In genomic region chr1:109263234-109263596, GRCh38 we compare ENCODE assay signal across 10 cellular contexts. TPM values are rescaled to one million over a fixed set of nuclear protein-coding genes. Genes with fewer than 3 reads are reported as not detected.
A peak's percentile ranks its signal among the peaks of the same experiment; 100 is the strongest.
DNase-seq lines count a peak whose midpoint lies in the region; ATAC-seq, FAIRE-seq and TF ChIP-seq lines count a peak whose summit lies in the region.
"Had no signal": no experiment of that assay in that cellular context is flagged by ENCODE, and none has a peak within 500 bp of the region (broad histone marks: within the 10 kb centered on the region; RNA-seq: fewer than 3 reads in every experiment).

No MANE protein-coding gene starts in this region.

- no peak for TF ChIP-seq EP300 in SK-N-SH (IDR thresholded peaks at IDR 0.05; ENCODE audit: borderline replicate concordance in 1 of 2, low read depth in 1 of 2, low read length in 1 of 2)

- intact Hi-C loops in heart right ventricle (cut with DNase I), result loop anchor here in 7 of 10 donors (1.0 to 10.0 kb wide), 6 partner anchors 134 to 272 kb away; partner anchors contain the start of genes SORT1 (in 2 of the 7) and GPR61 (in 1 of the 7)
- intact Hi-C loops in Right ventricle myocardium superior (cut with DNase I), result loop anchor here (5.0 kb wide), 1 partner anchor 139 kb away; no protein-coding TSS in a partner anchor

- H3K9me3 ChIP-seq in heart right ventricle (no peaks in the 10 kb centered on the region), SK-N-SH (no peaks in the 10 kb centered on the region)

- H3K79me2 ChIP-seq in SK-N-SH (ENCODE audit: insufficient read depth), result no peaks in the 10 kb centered on the region

- 73 to 74% methylated on average over 11 to 12 of the region's 12 CpGs for WGBS in heart right ventricle, 2 donors
- 92% methylated on average over 10 of the region's 12 CpGs for WGBS in SK-N-SH (ENCODE audit: low lambda C conversion rate)

- in situ Hi-C loops in brain microvascular endothelial cell (cut with HindIII; ENCODE audit: low pct_ligation_motif_present, low sequenced_read_pairs), result no loop called here

- H3K27ac ChIP-seq in heart right ventricle, result no peak overlapping the region
- peak overlapping the region in 1 of 2 experiments; percentile 0; a peak in 1 of 4 replicates for H3K27ac ChIP-seq in SK-N-SH (ENCODE audit: low read depth in 2 of 2, low read length in 1 of 2)
- peak overlapping the region; percentile 76 for H3K27ac ChIP-seq in foreskin keratinocyte
- H3K27ac ChIP-seq in brain microvascular endothelial cell, result no peak overlapping the region

- no peaks in the 10 kb centered on the region for H3K9me2 ChIP-seq in SK-N-SH

- peaks cover 0 to 11% (median 0%) of the 10 kb centered on the region in 9 donors for H3K4me1 ChIP-seq in heart right ventricle
- peaks cover 0 to 22% of the 10 kb centered on the region in 2 experiments; a peak in 2 of 4 replicates for H3K4me1 ChIP-seq in SK-N-SH (ENCODE audit: control insufficient read depth in 1 of 2, insufficient read depth in 2 of 2, low read depth in 1 of 2, low read length in 1 of 2)
- H3K4me1 ChIP-seq in foreskin keratinocyte, result no peaks in the 10 kb centered on the region

- POLR2A ChIA-PET in SK-N-SH (lab: Yijun Ruan, JAX), result interaction anchor here (1.0 kb wide), 1 partner anchor 163 kb away, joined by 4 read pairs; no protein-coding TSS in a partner anchor

- FAIRE-seq in urothelium cell line (lab: Jason Lieb, UNC), result peak; percentile 17

- no peak overlapping the region for H2AFZ ChIP-seq in SK-N-SH (ENCODE audit: low read depth)

- no peaks in the 10 kb centered on the region for H3F3A ChIP-seq in SK-N-SH (replicated peaks; ENCODE audit: insufficient read depth)

- CTCF ChIA-PET in SK-N-SH (lab: Yijun Ruan, JAX), result interaction anchor here (0.8 to 3.7 kb wide), 16 partner anchors 9 to 269 kb away, joined by 3 to 61 read pairs (median 7); partner anchors contain the start of genes PSMA5, SARS1 and SORT1

- H3K4me2 ChIP-seq in SK-N-SH, result no peak overlapping the region

- H3K27me3 ChIP-seq in heart right ventricle (no peaks in the 10 kb centered on the region), SK-N-SH (ENCODE audit: insufficient read depth) (no peaks in the 10 kb centered on the region), foreskin keratinocyte (no peaks in the 10 kb centered on the region), brain microvascular endothelial cell (replicated peaks) (no peaks in the 10 kb centered on the region)

- TF ChIP-seq CTCF in heart right ventricle (IDR thresholded peaks at IDR 0.05) (no peak), SK-N-SH (IDR thresholded peaks at IDR 0.05) (no peak), foreskin keratinocyte (conservative IDR thresholded peaks at IDR 0.05) (no peak), brain microvascular endothelial cell (IDR thresholded peaks at IDR 0.05; ENCODE audit: low read depth, low read length, missing control alignments) (no peak)

- TF ChIP-seq RAD21 in SK-N-SH (IDR thresholded peaks at IDR 0.05; ENCODE audit: low read length), result no peak

- H3K9ac ChIP-seq in SK-N-SH, result no peak overlapping the region

- DNase-seq in heart right ventricle (no peak), Right ventricle myocardium superior (no peak), SK-N-SH (no peak), foreskin keratinocyte (peak; percentile 91 to 95), urothelium cell line (ENCODE audit: low spot score) (no peak), brain microvascular endothelial cell (no peak)
- DNase-seq in NK-92 treated with Interleukin-12 subunit alpha and Interleukin-12 subunit beta, amount 100 ng/mL, for 24 hours (lab: John Stamatoyannopoulos, UW), result no peak

- H4K20me1 ChIP-seq in SK-N-SH (ENCODE audit: insufficient read depth), result no peaks in the 10 kb centered on the region

- H3K36me3 ChIP-seq in heart right ventricle (peaks cover 0 to 3% (median 0%) of the 10 kb centered on the region in 9 donors), SK-N-SH (replicated peaks in 1 of 2; ENCODE audit: control insufficient read depth in 1 of 2, insufficient read depth in 2 of 2, low read length in 1 of 2) (peaks cover 0 to 5% of the 10 kb centered on the region in 2 experiments), brain microvascular endothelial cell (replicated peaks) (no peaks in the 10 kb centered on the region)

- ATAC-seq in heart right ventricle, result peak in 5 of 8 donors; percentile 3 to 7 (median 5)
- ATAC-seq in Right ventricle myocardium superior (ENCODE audit: poor library complexity), result no peak
- peak; percentile 93 for ATAC-seq in foreskin keratinocyte
- no peak for ATAC-seq in GM19397 (IDR thresholded peaks at IDR 0.05; ENCODE audit: unreplicated experiment)

- no peak overlapping the region for H3K4me3 ChIP-seq in heart right ventricle
- H3K4me3 ChIP-seq in SK-N-SH (ENCODE audit: low read depth in 2 of 2, low read length in 1 of 2), result no peak overlapping the region
- no peak overlapping the region for H3K4me3 ChIP-seq in brain microvascular endothelial cell (ENCODE audit: low read depth, low read length)

TF ChIP-seq in SK-N-SH, 30 proteins besides CTCF, POLR2A, EP300 and RAD21:
- TF ChIP-seq RCOR1 (IDR thresholded peaks at IDR 0.05; ENCODE audit: low read length), result no peak
- no peak for TF ChIP-seq MXI1 (IDR thresholded peaks at IDR 0.05; ENCODE audit: low read depth, low read length)
- TF ChIP-seq TEAD4 (IDR thresholded peaks at IDR 0.05; ENCODE audit: borderline replicate concordance, insufficient read depth), result no peak
- peak; percentile 5; the same call in 1 of the 2 replicates for TF ChIP-seq FOXJ3 (CRISPR knock-in tag; IDR thresholded peaks at IDR 0.05)
- no peak for TF ChIP-seq FOXM1 (IDR thresholded peaks at IDR 0.05; ENCODE audit: low read depth)
- TF ChIP-seq NRF1 (IDR thresholded peaks at IDR 0.05; ENCODE audit: low read depth, low read length), result no peak
TF ChIP-seq in SK-N-SH: peak in this region for 1.

RNA-seq across cellular contexts. Expression of gene CELSR2, which starts 13.9 kb away (rescaled TPM):
- total RNA-seq in heart right ventricle, result 10 to 100 TPM in 1 of 10 donors, 1 to 10 TPM in 9; 4.9 to 10.6 (median 6.3) TPM
- 1 to 10 TPM in 1 of 2 donors, under 1 TPM in 1; 0.93 to 1.8 TPM for polyA plus RNA-seq in heart right ventricle
- 6.3 TPM for total RNA-seq in Right ventricle myocardium superior
- 1.7 and 3.5 TPM in 2 replicates for polyA plus RNA-seq in SK-N-SH (2012; rRNA removed)
- 2.0 and 3.3 TPM in 2 replicates for polyA plus RNA-seq in SK-N-SH (2012; cell fraction: cytosol; rRNA removed)
- polyA plus RNA-seq in SK-N-SH (2012; cell fraction: nucleus; rRNA removed), result 9.3 and 12.7 TPM in 2 replicates
- total RNA-seq in foreskin keratinocyte, result 14.1 and 16.0 TPM in 2 replicates
- 7.9 and 8.1 TPM in 2 replicates for polyA plus RNA-seq in foreskin keratinocyte

RNA-seq across cellular contexts. Expression of gene PSRC1, which starts 19.7 kb away (rescaled TPM):
- total RNA-seq in heart right ventricle (1 to 10 TPM in 2 of 10 donors, under 1 TPM in 8; 0.34 to 2.4 (median 0.59) TPM), Right ventricle myocardium superior (0.73 TPM), foreskin keratinocyte (26.6 and 33.5 TPM in 2 replicates)
- polyA plus RNA-seq in heart right ventricle (1 to 10 TPM; 2.3 to 2.9 TPM), SK-N-SH (2012; rRNA removed) (19.4 and 20.3 TPM in 2 replicates), foreskin keratinocyte (24.0 and 33.7 TPM in 2 replicates)
- polyA plus RNA-seq in SK-N-SH (2012; cell fraction: cytosol; rRNA removed), result 8.7 and 10.6 TPM in 2 replicates
- polyA plus RNA-seq in SK-N-SH (2012; cell fraction: nucleus; rRNA removed), result 69.0 and 95.3 TPM in 2 replicates

RNA-seq across cellular contexts. Expression of gene MYBPHL, which starts 43.6 kb away (rescaled TPM):
- total RNA-seq in heart right ventricle (1 to 10 TPM in 2 of 10 donors, under 1 TPM in 8; 0.23 to 2.7 (median 0.53) TPM), Right ventricle myocardium superior (0.73 TPM), foreskin keratinocyte (1.1 and 1.2 TPM in 2 replicates)
- polyA plus RNA-seq in heart right ventricle (under 1 TPM in 1 of 2 donors, not detected in 1; 0.30 TPM), SK-N-SH (2012; rRNA removed) (0.07 TPM in 1 of 2 replicates, not detected in the other), foreskin keratinocyte (1.7 TPM in 2 replicates)
- polyA plus RNA-seq in SK-N-SH (2012; cell fraction: cytosol; rRNA removed), result 0.03 and 0.04 TPM in 2 replicates
- 0.06 and 0.63 TPM in 2 replicates for polyA plus RNA-seq in SK-N-SH (2012; cell fraction: nucleus; rRNA removed)
- total RNA-seq: kidney epithelial cell, M059J had no signal

RNA-seq across cellular contexts. Expression of gene SARS1, which starts 49.5 kb away (rescaled TPM):
- 100 to 1,000 TPM in 4 of 10 donors, 10 to 100 TPM in 6; 86.3 to 123 (median 99.2) TPM for total RNA-seq in heart right ventricle
- polyA plus RNA-seq in heart right ventricle, result 100 to 1,000 TPM in 1 of 2 donors, 10 to 100 TPM in 1; 38.3 to 153 TPM
- total RNA-seq in Right ventricle myocardium superior, result 92.8 TPM
- 98.3 and 106 TPM in 2 replicates for polyA plus RNA-seq in SK-N-SH (2012; rRNA removed)
- 95.9 and 106 TPM in 2 replicates for polyA plus RNA-seq in SK-N-SH (2012; cell fraction: cytosol; rRNA removed)
- polyA plus RNA-seq in SK-N-SH (2012; cell fraction: nucleus; rRNA removed), result 152 and 184 TPM in 2 replicates
- 225 and 279 TPM in 2 replicates for total RNA-seq in foreskin keratinocyte
- 189 and 238 TPM in 2 replicates for polyA plus RNA-seq in foreskin keratinocyte

Comparison
In these comparisons a context has a peak if more than half of its experiments do, and no peak if none do; other contexts are left out.
1. ATAC-seq: peak in heart right ventricle (5 of 8) and foreskin keratinocyte (single experiment); none in Right ventricle myocardium superior (single experiment) and GM19397 (single experiment).
2. DNase-seq: peak in foreskin keratinocyte (2 of 2); none in heart right ventricle (0 of 2), Right ventricle myocardium superior (single experiment), SK-N-SH (single experiment), urothelium cell line (single experiment), NK-92 treated with Interleukin-12 subunit alpha and Interleukin-12 subunit beta, amount 100 ng/mL, for 24 hours (single experiment) and brain microvascular endothelial cell (single experiment).